8 cellular contexts compared by ENCODE assay signal in genomic region chr2:85741811-85742507, GRCh38. TPM values are rescaled to one million over a fixed set of nuclear protein-coding genes. Genes with fewer than 3 reads are reported as not detected.
A peak's percentile ranks its signal among the peaks of the same experiment; 100 is the strongest.
DNase-seq lines count a peak whose midpoint lies in the region; ATAC-seq, FAIRE-seq and TF ChIP-seq lines count a peak whose summit lies in the region.

No MANE protein-coding gene starts in this region.

- POLR2A ChIA-PET in GM12878 (lab: Charles Lee): interaction anchor here (0.7 to 1.1 kb wide), 2 partner anchors 16 to 19 kb away, joined by 3 to 4 read pairs; no protein-coding TSS in a partner anchor

- no peaks in the 10 kb centered on the region for H4K20me1 ChIP-seq in GM12878 (ENCODE audit: control insufficient read depth, insufficient read depth)

- H3K4me3 ChIP-seq in MG63 (no peak overlapping the region), GM12878 (no peak overlapping the region), spleen (no peak overlapping the region)

- H3K4me2 ChIP-seq in GM12878 (ENCODE audit: control insufficient read depth, insufficient read depth): no peak overlapping the region

- no peak overlapping the region for H3K9ac ChIP-seq in GM12878 (ENCODE audit: control insufficient read depth, insufficient read depth, low read length)

- FAIRE-seq in GM12878 (lab: Jason Lieb, UNC): no peak

- intact Hi-C loops in GM12878 (cut with micrococcal nuclease; ENCODE audit: unreplicated experiment): no loop called here
- intact Hi-C loops in spleen (cut with DNase I; ENCODE audit: low total_unique reads): loop anchor here (10.0 kb wide), 1 partner anchor 53 kb away; no protein-coding TSS in a partner anchor

- SMC1A ChIA-PET in GM12878 (lab: Charles Lee; ENCODE audit: uncharacterized antibody, unreplicated experiment): interaction anchor here (1.0 to 2.5 kb wide), 6 partner anchors 9 to 21 kb away, joined by 3 to 13 read pairs (median 5); no protein-coding TSS in a partner anchor

- no peak overlapping the region for H2AFZ ChIP-seq in GM12878 (ENCODE audit: control insufficient read depth, low read depth, low read length)

- H3K79me2 ChIP-seq in GM12878 (ENCODE audit: control insufficient read depth, insufficient read depth, low read length): no peaks in the 10 kb centered on the region

- WGBS in GM12878 (ENCODE audit: insufficient coverage, insufficient replicate concordance, low lambda C conversion rate, missing lambda C conversion rate): 52% methylated on average over 20 of the region's 20 CpGs
- 64 to 74% (median 69%) methylated on average over 20 of the region's 20 CpGs for WGBS in spleen, 5 donors

- TF ChIP-seq RAD21 in GM12878 (IDR thresholded peaks at IDR 0.05; ENCODE audit: insufficient read depth, low read depth, low read length): no peak

- H3K4me1 ChIP-seq in GM12878 (ENCODE audit: control insufficient read depth, insufficient read depth, low read length) (peaks cover 3% of the 10 kb centered on the region; the same call in 1 of the 2 replicates), spleen (peaks cover 5 to 51% (median 21%) of the 10 kb centered on the region in 6 donors)

- DNase-seq in MG63 (peak; percentile 99), GM12878 (ENCODE audit: low read depth, low spot score) (no peak), iris pigment epithelial cell (ENCODE audit: low read depth) (peak; percentile 96), spleen (no peak), OCI-M2 (lab: John Stamatoyannopoulos, UW; ENCODE audit: unreplicated experiment) (no peak)

- no peaks in the 10 kb centered on the region for H3K27me3 ChIP-seq in MG63
- H3K27me3 ChIP-seq in GM12878 (replicated peaks in 1 of 2; ENCODE audit: control insufficient read depth in 2 of 2, insufficient read depth in 2 of 2, low read length in 1 of 2): peaks cover 0 to 19% of the 10 kb centered on the region in 2 experiments; a peak in 3 of 4 replicates
- peaks cover 0 to 43% (median 0%) of the 10 kb centered on the region in 7 donors for H3K27me3 ChIP-seq in spleen (replicated peaks in 1 of 7)

- no peak overlapping the region for H3K27ac ChIP-seq in GM12878 (ENCODE audit: control insufficient read depth, insufficient read depth)
- H3K27ac ChIP-seq in spleen: peak overlapping the region in 7 of 8 donors; percentile 29 to 80 (median 73)

- H3K36me3 ChIP-seq in MG63 (no peaks in the 10 kb centered on the region), GM12878 (ENCODE audit: control insufficient read depth in 2 of 2, insufficient read depth in 2 of 2, low read length in 1 of 2) (no peaks in the 10 kb centered on the region), spleen (no peaks in the 10 kb centered on the region)

- BruUV-seq in GM12878 (replicated peaks; lab: Mats Ljungman, UMichigan): no TSS peak

- in situ Hi-C loops in GM12878 (cut with MboI): no loop called here

- ATAC-seq in GM12878: no peak
- no peak for ATAC-seq in HG02678 (IDR thresholded peaks at IDR 0.05; ENCODE audit: unreplicated experiment)
- ATAC-seq in GM18498 (IDR thresholded peaks at IDR 0.05; ENCODE audit: unreplicated experiment): no peak
- ATAC-seq in HG03439 (IDR thresholded peaks at IDR 0.05; ENCODE audit: unreplicated experiment): no peak

- H3K9me3 ChIP-seq in MG63 (peaks cover 6% of the 10 kb centered on the region), GM12878 (replicated peaks; ENCODE audit: control insufficient read depth, insufficient read depth, low read length) (no peaks in the 10 kb centered on the region; the same call in 2 of the 3 replicates), spleen (no peaks in the 10 kb centered on the region)

- TF ChIP-seq EP300 in GM12878 (IDR thresholded peaks at IDR 0.05; ENCODE audit: borderline replicate concordance in 1 of 2, control insufficient read depth in 1 of 2, low read depth in 2 of 2, low read length in 2 of 2): no peak

- CTCF ChIA-PET in GM12878 (lab: Yijun Ruan, JAX): interaction anchor here (0.6 to 6.6 kb wide), 11 partner anchors 8 to 338 kb away, joined by 3 to 56 read pairs (median 4); no protein-coding TSS in a partner anchor

- TF ChIP-seq CTCF in GM12878 (IDR thresholded peaks at IDR 0.05 in 2 of 3, conservative IDR thresholded peaks at IDR 0.05 in 1 of 3; ENCODE audit: control insufficient read depth in 2 of 3, extremely low read depth in 1 of 3, insufficient read depth in 1 of 3, low read depth in 3 of 3, low read length in 3 of 3): no peak
- no peak for TF ChIP-seq CTCF in spleen (IDR thresholded peaks at IDR 0.05 in 8 of 11, conservative IDR thresholded peaks at IDR 0.05 in 3 of 11)

- RAD21 ChIA-PET in GM12878 (lab: Charles Lee; ENCODE audit: unreplicated experiment): interaction anchor here (0.7 to 5.3 kb wide), 9 partner anchors 9 to 149 kb away, joined by 3 to 20 read pairs (median 4); no protein-coding TSS in a partner anchor

- TF ChIP-seq POLR2A in GM12878 (IDR thresholded peaks at IDR 0.05; ENCODE audit: low read depth, low read length): no peak
- no peak for TF ChIP-seq POLR2A in spleen (IDR thresholded peaks at IDR 0.05)

TF ChIP-seq in GM12878, 131 proteins besides CTCF, POLR2A, EP300 and RAD21:
- no peak for TF ChIP-seq CHD4 (IDR thresholded peaks at IDR 0.05)
- no peak for TF ChIP-seq SREBF2 (IDR thresholded peaks at IDR 0.05; ENCODE audit: low read length)
- TF ChIP-seq RELA (IDR thresholded peaks at IDR 0.05; ENCODE audit: borderline replicate concordance, partially characterized antibody): no peak
- 0 out of 2 replicates have a peak, but pooled peaks have one; percentile 5 for TF ChIP-seq IKZF1 (conservative IDR thresholded peaks at IDR 0.05)
- no peak for TF ChIP-seq BRCA1 (IDR thresholded peaks at IDR 0.05; ENCODE audit: low read depth, low read length)

RNA-seq across cellular contexts. Expression of gene ATOH8, which starts 11.8 kb away (rescaled TPM):
- 43.5 and 59.1 TPM in 2 replicates for total RNA-seq in MG63 (2014; rRNA removed; shearing (Covaris generic); ENCODE audit: low replicate concordance)
- total RNA-seq in GM12878 (2013; cell fraction: nucleolus; rRNA removed): 0.56 and 1.6 TPM in 2 replicates
- total RNA-seq in GM12878 (2014; rRNA removed) (not detected in 2 replicates), GM12878 (2014; rRNA removed; fragmentation: Illumina TruSeq; extraction: Trizol) (0.09 TPM in 1 of 2 replicates, not detected in the other), GM12878 (2021) (0.21 TPM in 1 of 2 replicates, not detected in the other), spleen (10 to 100 TPM in 6 of 7 donors, 1 to 10 TPM in 1; 6.4 to 53.0 (median 18.6) TPM)
- polyA plus RNA-seq in GM12878 (2011; ENCODE audit: low read depth): not detected
- polyA plus RNA-seq in GM12878 (2011; rRNA removed) (0.39 and 0.60 TPM in 2 replicates), GM12878 (2014; fragmentation: Illumina TruSeq; extraction: Trizol) (not detected in 2 replicates), GM12878 (2014; fragmentation: Nextera tagmentation; extraction: Ambion mirVana) (under 1 TPM in 1 of 2 experiments, not detected in 1; 0.03 TPM), GM12878 (2014; rRNA removed) (not detected in 2 replicates), GM12878 (2016; fragmentation: Nextera tagmentation; extraction: Ambion mirVana) (not detected), spleen (10 to 100 TPM in 1 of 3 donors, 1 to 10 TPM in 2; 7.2 to 17.6 (median 9.4) TPM)
- 0.72 and 1.0 TPM in 2 replicates for polyA plus RNA-seq in GM12878 (2011; cell fraction: cytosol; rRNA removed)
- 1.6 and 1.7 TPM in 2 replicates for polyA plus RNA-seq in GM12878 (2011; cell fraction: nucleus; rRNA removed)
- polyA plus RNA-seq in GM12878 (2012): 0.07 TPM in 1 of 2 replicates, not detected in the other
- polyA minus RNA-seq in GM12878 (2011; rRNA and poly(A)+ RNA removed): 1.0 and 1.4 TPM in 2 replicates
- polyA minus RNA-seq in GM12878 (2011; cell fraction: cytosol; rRNA and poly(A)+ RNA removed): 0.31 and 1.2 TPM in 2 replicates
- 0.48 and 0.86 TPM in 2 replicates for polyA minus RNA-seq in GM12878 (2011; cell fraction: nucleus; rRNA and poly(A)+ RNA removed)

RNA-seq across cellular contexts. Expression of gene GNLY, which starts 47.8 kb away (rescaled TPM):
- not detected in 2 replicates for total RNA-seq in MG63 (2014; rRNA removed; shearing (Covaris generic); ENCODE audit: low replicate concordance)
- total RNA-seq in GM12878 (2013; cell fraction: nucleolus; rRNA removed): not detected in 2 replicates
- total RNA-seq in GM12878 (2014; rRNA removed) (not detected in 2 replicates), GM12878 (2014; rRNA removed; fragmentation: Illumina TruSeq; extraction: Trizol) (0.18 TPM in 1 of 2 replicates, not detected in the other), GM12878 (2021) (not detected in 2 replicates), spleen (10 to 100 TPM; 17.4 to 87.8 (median 42.6) TPM)
- polyA plus RNA-seq in GM12878 (2011; ENCODE audit: low read depth): not detected
- polyA plus RNA-seq in GM12878 (2011; rRNA removed) (0.40 and 0.42 TPM in 2 replicates), GM12878 (2014; fragmentation: Illumina TruSeq; extraction: Trizol) (not detected in 2 replicates), GM12878 (2014; fragmentation: Nextera tagmentation; extraction: Ambion mirVana) (not detected), GM12878 (2014; rRNA removed) (not detected in 2 replicates), GM12878 (2016; fragmentation: Nextera tagmentation; extraction: Ambion mirVana) (not detected), spleen (10 to 100 TPM; 13.1 to 38.9 (median 31.5) TPM)
- 0.50 and 0.79 TPM in 2 replicates for polyA plus RNA-seq in GM12878 (2011; cell fraction: cytosol; rRNA removed)
- polyA plus RNA-seq in GM12878 (2011; cell fraction: nucleus; rRNA removed): 0.67 and 0.99 TPM in 2 replicates
- 0.23 and 0.27 TPM in 2 replicates for polyA plus RNA-seq in GM12878 (2012)
- 1.2 TPM in 1 of 2 replicates, not detected in the other for polyA minus RNA-seq in GM12878 (2011; rRNA and poly(A)+ RNA removed)
- polyA minus RNA-seq in GM12878 (2011; cell fraction: cytosol; rRNA and poly(A)+ RNA removed): not detected in 2 replicates
- 0.29 and 0.48 TPM in 2 replicates for polyA minus RNA-seq in GM12878 (2011; cell fraction: nucleus; rRNA and poly(A)+ RNA removed)

Comparison
In these comparisons a context has a peak if more than half of its experiments do, and no peak if none do; other contexts are left out.
1. DNase-seq: peak in MG63 (single experiment) and iris pigment epithelial cell (single experiment); none in GM12878 (single experiment), spleen (single experiment) and OCI-M2 (single experiment).
2. RNA of gene GNLY, which starts 47.8 kb away (total RNA-seq): 17.4 to 87.8 TPM in spleen; not detected in MG63 and 0.18 TPM in GM12878; every median in the first group is over 10 times any median in the second.